In genomic region chr2:18611604-18612003, GRCh38 we compare ENCODE assay signal across 19 cellular contexts.
"Had no signal": no experiment of that assay in that cellular context is flagged by ENCODE, and none has a peak within 500 bp of the region (broad histone marks: within the 10 kb centered on the region; RNA-seq: fewer than 3 reads in every experiment).

No MANE protein-coding gene starts in this region.

- H3K4me3 Mint-ChIP-seq: activated CD4-positive, alpha-beta memory T cell treated with anti-CD3 and anti-CD28 coated beads for 36 hours; activated CD8-positive, alpha-beta memory T cell treated with anti-CD3 and anti-CD28 coated beads, Interleukin-2, amount 10 ng/mL, durations not matched to agents 7 days and 5 days; activated naive CD4-positive, alpha-beta T cell treated with anti-CD3 and anti-CD28 coated beads for 36 hours; activated naive CD8-positive, alpha-beta T cell treated with anti-CD3 and anti-CD28 coated beads, Interleukin-2, amount 50 U/mL, for 24 hours; effector memory CD8-positive, alpha-beta T cell; immature natural killer cell; naive B cell; stimulated activated memory B cell treated with anti-CD40 and anti-IgM and Interleukin-4, amounts not matched to agents 10 μg/mL and 1 μg/mL and 100 μg/mL, for 72 hours had no signal

- H3K36me3 Mint-ChIP-seq: naive B cell had no signal

- H3K9me3 Mint-ChIP-seq: activated naive CD4-positive, alpha-beta T cell treated with anti-CD3 and anti-CD28 coated beads for 36 hours; activated T-helper 2 cell treated with anti-CD3 and anti-CD28 coated beads, Interferon-gamma antibody, Interleukin-2, Interleukin-4, amounts not matched to agents 10 μg/mL and 5 μg/mL and 100 μg/mL, durations not matched to agents 14 hours and 24 hours and 36 hours; effector memory CD8-positive, alpha-beta T cell; stimulated activated memory B cell treated with anti-CD40 and anti-IgM and Interleukin-4, amounts not matched to agents 10 μg/mL and 1 μg/mL and 100 μg/mL, for 72 hours had no signal

- ATAC-seq: activated CD8-positive, alpha-beta memory T cell treated with anti-CD3 and anti-CD28 coated beads, Interleukin-2, amount 10 ng/mL, durations not matched to agents 7 days and 5 days; activated naive CD8-positive, alpha-beta T cell treated with anti-CD3 and anti-CD28 coated beads, Interleukin-2, amount 50 U/mL, for 24 hours; effector memory CD8-positive, alpha-beta T cell; heart left ventricle; stimulated activated memory B cell treated with anti-CD40 and anti-IgM and Interleukin-4, amounts not matched to agents 10 μg/mL and 1 μg/mL and 100 μg/mL, for 72 hours had no signal

- H3K4me1 Mint-ChIP-seq: activated naive CD8-positive, alpha-beta T cell treated with anti-CD3 and anti-CD28 coated beads, Interleukin-2, amount 50 U/mL, for 24 hours; immature natural killer cell; naive B cell; stimulated activated memory B cell treated with anti-CD40 and anti-IgM and Interleukin-4, amounts not matched to agents 10 μg/mL and 1 μg/mL and 100 μg/mL, for 72 hours had no signal

- H3K27me3 Mint-ChIP-seq: activated CD4-positive, alpha-beta memory T cell treated with anti-CD3 and anti-CD28 coated beads for 36 hours; activated CD8-positive, alpha-beta memory T cell treated with anti-CD3 and anti-CD28 coated beads, Interleukin-2, amount 10 ng/mL, durations not matched to agents 7 days and 5 days; activated naive CD8-positive, alpha-beta T cell treated with anti-CD3 and anti-CD28 coated beads, Interleukin-2, amount 50 U/mL, for 24 hours; effector memory CD8-positive, alpha-beta T cell; naive B cell; stimulated activated memory B cell treated with anti-CD40 and anti-IgM and Interleukin-4, amounts not matched to agents 10 μg/mL and 1 μg/mL and 100 μg/mL, for 72 hours had no signal

- H3K27ac Mint-ChIP-seq: activated CD4-positive, alpha-beta memory T cell treated with anti-CD3 and anti-CD28 coated beads for 36 hours; activated CD8-positive, alpha-beta memory T cell treated with anti-CD3 and anti-CD28 coated beads, Interleukin-2, amount 10 ng/mL, durations not matched to agents 7 days and 5 days; activated naive CD4-positive, alpha-beta T cell treated with anti-CD3 and anti-CD28 coated beads for 36 hours; activated naive CD8-positive, alpha-beta T cell treated with anti-CD3 and anti-CD28 coated beads, Interleukin-2, amount 50 U/mL, for 24 hours; activated T-helper 2 cell treated with anti-CD3 and anti-CD28 coated beads, Interferon-gamma antibody, Interleukin-2, Interleukin-4, amounts not matched to agents 10 μg/mL and 5 μg/mL and 100 μg/mL, durations not matched to agents 14 hours and 24 hours and 36 hours; effector memory CD8-positive, alpha-beta T cell; immature natural killer cell; naive B cell; stimulated activated memory B cell treated with anti-CD40 and anti-IgM and Interleukin-4, amounts not matched to agents 10 μg/mL and 1 μg/mL and 100 μg/mL, for 72 hours had no signal

- DNase-seq: activated CD4-positive, alpha-beta memory T cell treated with anti-CD3 and anti-CD28 coated beads for 36 hours; activated CD8-positive, alpha-beta memory T cell treated with anti-CD3 and anti-CD28 coated beads, Interleukin-2, amount 10 ng/mL, durations not matched to agents 7 days and 5 days; activated naive CD4-positive, alpha-beta T cell treated with anti-CD3 and anti-CD28 coated beads for 36 hours; activated naive CD8-positive, alpha-beta T cell treated with anti-CD3 and anti-CD28 coated beads, Interleukin-2, amount 50 U/mL, for 24 hours; activated T-cell treated with anti-CD3 and anti-CD28 coated beads, Interleukin-2, amount 50 U/mL, for 1 hour; aorta; cerebellar nuclear complex; effector memory CD8-positive, alpha-beta T cell; foreskin melanocyte; heart left ventricle; immature natural killer cell; naive B cell; retina; stimulated activated CD4-positive, alpha-beta T cell treated with anti-CD3 and anti-CD28 coated beads, Interleukin-2, amount 100 ng/mL, for 48 hours; tibial artery; uterus; WERI-Rb-1 had no signal
